In the genomic region with DNA sequence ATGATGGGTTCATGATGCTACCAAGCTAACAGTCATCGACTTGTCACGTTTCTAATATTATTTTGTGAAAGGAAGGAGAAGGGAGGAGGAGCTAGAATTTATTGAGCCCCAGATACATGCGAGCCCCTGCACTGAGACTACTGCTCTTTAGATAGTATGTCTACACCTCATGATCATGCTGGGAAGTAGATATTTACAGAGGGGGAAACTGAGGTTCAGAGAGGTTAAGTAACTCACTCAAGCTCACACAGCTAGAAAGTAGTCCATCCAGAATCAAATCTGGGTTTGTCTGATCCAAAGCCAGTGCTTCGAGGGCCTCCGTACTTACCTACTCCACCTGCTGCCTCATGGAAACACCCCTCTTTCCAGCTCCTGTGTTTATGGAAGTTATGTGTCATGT, we compare ENCODE assay signal across 26 cellular contexts.
"Had no signal": no experiment of that assay in that cellular context is flagged by ENCODE, and none has a peak within 500 bp of the region (broad histone marks: within the 10 kb centered on the region; RNA-seq: fewer than 3 reads in every experiment).

No MANE protein-coding gene starts in this region.

- H3K27ac Mint-ChIP-seq: naive thymus-derived CD4-positive, alpha-beta T cell; natural killer cell treated with Interleukin-12 subunit alpha and Interleukin-12 subunit beta and Interleukin-15 and Interleukin-18, amount 100 ng/mL, for 72 hours; stimulated activated effector memory CD8-positive, alpha-beta T cell treated with anti-CD3 and anti-CD28 coated beads, Interleukin-12 subunit alpha, Interleukin-12 subunit beta, amount 100 ng/mL, for 72 hours; stimulated activated naive CD8-positive, alpha-beta T cell treated with anti-CD3 and anti-CD28 coated beads, Interleukin-15, Interleukin-2, amounts not matched to agents 100 ng/mL and 50 ng/mL, for 24 hours had no signal

- H3K4me2 ChIP-seq: hepatocyte had no signal

- H3K4me1 ChIP-seq: pancreas, prostate gland, sigmoid colon, spleen, tibial artery had no signal

- DNase-seq: islet precursor cell; left ventricle myocardium inferior; midbrain; mucosa of descending colon; naive thymus-derived CD4-positive, alpha-beta T cell; nucleus accumbens; pancreas; posterior cingulate gyrus; right cardiac atrium; sigmoid colon; small intestine; spleen; stimulated activated CD4-positive, alpha-beta T cell treated with anti-CD3 and anti-CD28 coated beads, Interleukin-4, amount 100 ng/mL, for 24 hours; stimulated activated naive CD4-positive, alpha-beta T cell; tibial artery; upper lobe of right lung had no signal

- H3K27me3 Mint-ChIP-seq: stimulated activated naive CD8-positive, alpha-beta T cell treated with anti-CD3 and anti-CD28 coated beads, Interleukin-15, Interleukin-2, amounts not matched to agents 100 ng/mL and 50 ng/mL, for 24 hours had no signal

- H3K27me3 ChIP-seq: hepatocyte, pancreas, sigmoid colon, spleen, suprapubic skin, tibial artery, upper lobe of right lung had no signal

- FAIRE-seq: pancreas, small intestine, urothelium cell line had no signal

- H2AFZ ChIP-seq: hepatocyte had no signal

- H3K4me1 Mint-ChIP-seq: stimulated activated effector memory CD8-positive, alpha-beta T cell treated with anti-CD3 and anti-CD28 coated beads, Interleukin-12 subunit alpha, Interleukin-12 subunit beta, amount 100 ng/mL, for 72 hours had no signal

- ATAC-seq: mucosa of descending colon; naive thymus-derived CD4-positive, alpha-beta T cell; natural killer cell treated with Interleukin-12 subunit alpha and Interleukin-12 subunit beta and Interleukin-15 and Interleukin-18, amount 100 ng/mL, for 72 hours; pancreas; right cardiac atrium; stimulated activated effector memory CD8-positive, alpha-beta T cell treated with anti-CD3 and anti-CD28 coated beads, Interleukin-12 subunit alpha, Interleukin-12 subunit beta, amount 100 ng/mL, for 72 hours; upper lobe of right lung had no signal

- H3K36me3 Mint-ChIP-seq: naive thymus-derived CD4-positive, alpha-beta T cell; natural killer cell treated with Interleukin-12 subunit alpha and Interleukin-12 subunit beta and Interleukin-15 and Interleukin-18, amount 100 ng/mL, for 72 hours; stimulated activated effector memory CD8-positive, alpha-beta T cell treated with anti-CD3 and anti-CD28 coated beads, Interleukin-12 subunit alpha, Interleukin-12 subunit beta, amount 100 ng/mL, for 72 hours had no signal

- H3K27ac ChIP-seq: hepatocyte, left ventricle myocardium inferior, pancreas, prostate gland, sigmoid colon, spleen, suprapubic skin, thoracic aorta, tibial artery, upper lobe of right lung had no signal

- H3K9me3 ChIP-seq: left ventricle myocardium inferior, mucosa of descending colon, pancreas, prostate gland, sigmoid colon, spleen, suprapubic skin, thoracic aorta, tibial artery, upper lobe of right lung had no signal

- H3K36me3 ChIP-seq: left ventricle myocardium inferior, pancreas, prostate gland, sigmoid colon, spleen, suprapubic skin, thoracic aorta, tibial artery, upper lobe of right lung had no signal

- H3K9me3 Mint-ChIP-seq: naive thymus-derived CD4-positive, alpha-beta T cell; natural killer cell treated with Interleukin-12 subunit alpha and Interleukin-12 subunit beta and Interleukin-15 and Interleukin-18, amount 100 ng/mL, for 72 hours; neural crest cell; stimulated activated effector memory CD8-positive, alpha-beta T cell treated with anti-CD3 and anti-CD28 coated beads, Interleukin-12 subunit alpha, Interleukin-12 subunit beta, amount 100 ng/mL, for 72 hours; stimulated activated naive CD8-positive, alpha-beta T cell treated with anti-CD3 and anti-CD28 coated beads, Interleukin-15, Interleukin-2, amounts not matched to agents 100 ng/mL and 50 ng/mL, for 24 hours had no signal

- H3K4me3 ChIP-seq: hepatocyte, left ventricle myocardium inferior, lung, mucosa of descending colon, pancreas, prostate gland, sigmoid colon, spleen, suprapubic skin, thoracic aorta, tibial artery, upper lobe of right lung had no signal

- H3K79me2 ChIP-seq: hepatocyte had no signal

- H3K4me3 Mint-ChIP-seq: naive thymus-derived CD4-positive, alpha-beta T cell; natural killer cell treated with Interleukin-12 subunit alpha and Interleukin-12 subunit beta and Interleukin-15 and Interleukin-18, amount 100 ng/mL, for 72 hours; neural crest cell; stimulated activated effector memory CD8-positive, alpha-beta T cell treated with anti-CD3 and anti-CD28 coated beads, Interleukin-12 subunit alpha, Interleukin-12 subunit beta, amount 100 ng/mL, for 72 hours; stimulated activated naive CD8-positive, alpha-beta T cell treated with anti-CD3 and anti-CD28 coated beads, Interleukin-15, Interleukin-2, amounts not matched to agents 100 ng/mL and 50 ng/mL, for 24 hours had no signal
